1 cellular context compared by ENCODE assay signal in genomic region chr9:74952281-74953151, GRCh38.
TF ChIP-seq lines count a peak whose summit lies in the region.

Gene C9orf40, minus strand, starts transcription at chr9:74952912. Its CDS starts 301 bp downstream, at chr9:74952611.

TF ChIP-seq in K562, 482 proteins besides CTCF, POLR2A, EP300 and RAD21 (continued from another document and continues in another):
- peak; percentile 71; the same call in 1 of the 2 replicates for TF ChIP-seq ZNF592 (IDR thresholded peaks at IDR 0.05)
- TF ChIP-seq ZNF780A (CRISPR knock-in tag; IDR thresholded peaks at IDR 0.05) = no peak
- no peak for TF ChIP-seq ZBTB2 (IDR thresholded peaks at IDR 0.05)
- TF ChIP-seq ZBTB8A (IDR thresholded peaks at IDR 0.05; ENCODE audit: partially characterized antibody) = no peak
- no peak for TF ChIP-seq USF2 (CRISPR knock-in tag; IDR thresholded peaks at IDR 0.05)
- no peak for TF ChIP-seq PREB (CRISPR knock-in tag; IDR thresholded peaks at IDR 0.05)
- TF ChIP-seq ILF3 (IDR thresholded peaks at IDR 0.05; ENCODE audit: borderline replicate concordance) = no peak
- TF ChIP-seq NELFE (IDR thresholded peaks at IDR 0.05; ENCODE audit: insufficient read depth, insufficient read length) = no peak
- no peak for TF ChIP-seq ZNF75A (CRISPR knock-in tag; IDR thresholded peaks at IDR 0.05)
- TF ChIP-seq ZNF140 (CRISPR knock-in tag; IDR thresholded peaks at IDR 0.05) = no peak
- no peak for TF ChIP-seq KLF16 (IDR thresholded peaks at IDR 0.05)
- TF ChIP-seq FOXK2 (conservative IDR thresholded peaks at IDR 0.05 in 1 of 2, IDR thresholded peaks at IDR 0.05 in 1 of 2; ENCODE audit: low read depth in 2 of 2) = no peak
- TF ChIP-seq CBFB (CRISPR knock-in tag; IDR thresholded peaks at IDR 0.05) = no peak
- TF ChIP-seq TEAD1 (CRISPR knock-in tag; IDR thresholded peaks at IDR 0.05) = peak in 1 of 2 experiments; percentile 67; a peak in 1 of 4 replicates
- TF ChIP-seq DDX20 (tag; IDR thresholded peaks at IDR 0.05; ENCODE audit: low read depth) = no peak
- no peak for TF ChIP-seq EWSR1 (IDR thresholded peaks at IDR 0.05; ENCODE audit: borderline replicate concordance, low read depth, partially characterized antibody)
- TF ChIP-seq ARID3A (IDR thresholded peaks at IDR 0.05; ENCODE audit: borderline replicate concordance, low read depth, low read length) = no peak
- TF ChIP-seq NR2C2 (CRISPR knock-in tag; IDR thresholded peaks at IDR 0.05) = no peak
- TF ChIP-seq NR2C2 (tag; IDR thresholded peaks at IDR 0.05) = no peak
- no peak for TF ChIP-seq HSF4 (CRISPR knock-in tag; IDR thresholded peaks at IDR 0.05; ENCODE audit: borderline replicate concordance)
- peak; percentile 59 for TF ChIP-seq ETV1 (tag; conservative IDR thresholded peaks at IDR 0.05; ENCODE audit: low read depth)
- no peak for TF ChIP-seq TCF15 (CRISPR knock-in tag; IDR thresholded peaks at IDR 0.05)
- TF ChIP-seq PTTG1 (tag; IDR thresholded peaks at IDR 0.05; ENCODE audit: low read depth) = no peak
- no peak for TF ChIP-seq ZNF24 (IDR thresholded peaks at IDR 0.05)
- TF ChIP-seq RNF219 (CRISPR knock-in tag; IDR thresholded peaks at IDR 0.05) = no peak
- TF ChIP-seq FIP1L1 (IDR thresholded peaks at IDR 0.05; ENCODE audit: low read depth, low read length, poor library complexity, severe bottlenecking) = peak; percentile 75
- no peak for TF ChIP-seq STAT6 (CRISPR knock-in tag; IDR thresholded peaks at IDR 0.05)
- TF ChIP-seq ARNT (IDR thresholded peaks at IDR 0.05) = no peak
- no peak for TF ChIP-seq ZFP91 (CRISPR knock-in tag; IDR thresholded peaks at IDR 0.05)
- TF ChIP-seq TRIM25 (IDR thresholded peaks at IDR 0.05; ENCODE audit: borderline replicate concordance) = no peak
- no peak for TF ChIP-seq PCBP2 (IDR thresholded peaks at IDR 0.05; ENCODE audit: low read depth, low read length, poor library complexity, severe bottlenecking)
- no peak for TF ChIP-seq TFE3 (CRISPR knock-in tag; IDR thresholded peaks at IDR 0.05)
- TF ChIP-seq RB1 (IDR thresholded peaks at IDR 0.05; ENCODE audit: low read depth) = peak; percentile 62
- no peak for TF ChIP-seq NEUROD1 (IDR thresholded peaks at IDR 0.05; ENCODE audit: borderline replicate concordance, low read depth, low read length, partially characterized antibody)
- TF ChIP-seq ZNF77 (CRISPR knock-in tag; IDR thresholded peaks at IDR 0.05) = no peak
- TF ChIP-seq ZSCAN29 (IDR thresholded peaks at IDR 0.05) = no peak
- no peak for TF ChIP-seq MIER1 (IDR thresholded peaks at IDR 0.05; ENCODE audit: low read depth)
- no peak for TF ChIP-seq PRMT5 (CRISPR knock-in tag; IDR thresholded peaks at IDR 0.05)
- TF ChIP-seq EHMT2 (IDR thresholded peaks at IDR 0.05) = no peak
